8 cellular contexts compared by ENCODE assay signal in genomic region chr16:89863741-89864391, GRCh38. TPM values are rescaled to one million over a fixed set of nuclear protein-coding genes. Genes with fewer than 3 reads are reported as not detected.
DNase-seq lines count a peak whose midpoint lies in the region; ATAC-seq and TF ChIP-seq lines count a peak whose summit lies in the region.

No MANE protein-coding gene starts in this region.

- no TSS peak for BruUV-seq in MCF 10A (replicated peaks; lab: Mats Ljungman, UMichigan)

- H3K4me1 Mint-ChIP-seq in CD4-positive, alpha-beta T cell (ENCODE audit: low read depth) = peaks cover 29% of the 10 kb centered on the region
- peaks cover 27% of the 10 kb centered on the region for H3K4me1 Mint-ChIP-seq in MCF 10A (ENCODE audit: insufficient read depth, unreplicated experiment)

- no peaks in the 10 kb centered on the region for H3K27me3 Mint-ChIP-seq in CD4-positive, alpha-beta T cell
- no peaks in the 10 kb centered on the region for H3K27me3 Mint-ChIP-seq in MCF 10A (ENCODE audit: insufficient read depth, unreplicated experiment)

- H3K36me3 ChIP-seq in mucosa of descending colon (ENCODE audit: low read depth) = no peaks in the 10 kb centered on the region

- CTCF ChIA-PET in CD4-positive, alpha-beta T cell (lab: Charles Lee) = interaction anchor here (0.8 to 6.0 kb wide), 4 partner anchors 101 to 162 kb away, joined by 3 to 73 read pairs (median 3); partner anchors contain the start of gene SPATA2L
- CTCF ChIA-PET in MCF 10A (lab: Yijun Ruan, JAX) = interaction anchor here (0.5 to 5.6 kb wide), 5 partner anchors 158 to 230 kb away, joined by 3 to 56 read pairs (median 3); partner anchors contain the start of gene SPATA2L

- H3K27ac Mint-ChIP-seq in CD4-positive, alpha-beta T cell = peak overlapping the region; percentile 66
- H3K27ac Mint-ChIP-seq in MCF 10A (ENCODE audit: low read depth, unreplicated experiment) = no peak overlapping the region

- DNase-seq in CD4-positive, alpha-beta T cell = peak in 5 of 10 experiments; percentile 21 to 44 (median 26)
- DNase-seq in NB4 (ENCODE audit: low read depth) = peak; percentile 34
- DNase-seq in MCF 10A (ENCODE audit: unreplicated experiment) = peak; percentile 44
- DNase-seq in mucosa of descending colon = peak in 1 of 3 donors; percentile 43
- DNase-seq in NCI-H510A treated with DMSO at 0.1 percent for 48 hours (lab: John Stamatoyannopoulos, UW) = no peak
- no peak for DNase-seq in DMS53 (lab: John Stamatoyannopoulos, UW)
- DNase-seq in NCI-H2081 treated with DMSO at 0.1 percent for 48 hours (lab: John Stamatoyannopoulos, UW) = no peak

- POLR2A ChIA-PET in CD4-positive, alpha-beta T cell (lab: Charles Lee) = interaction anchor here (0.7 to 5.4 kb wide), 10 partner anchors 9 to 163 kb away, joined by 3 to 104 read pairs (median 4); partner anchors contain the start of genes SPATA2L, SPIRE2 and TCF25
- POLR2A ChIA-PET in MCF 10A (lab: Yijun Ruan, JAX) = interaction anchor here (0.6 to 2.6 kb wide), 9 partner anchors 9 to 177 kb away, joined by 3 to 32 read pairs (median 3); partner anchors contain the start of genes CDK10, SPATA2L and TCF25

- TF ChIP-seq CTCF in CD4-positive, alpha-beta T cell (IDR thresholded peaks at IDR 0.05) = no peak
- no peak for TF ChIP-seq CTCF in NB4 (IDR thresholded peaks at IDR 0.05; ENCODE audit: low read depth, low read length)
- no peak for TF ChIP-seq CTCF in MCF 10A (IDR thresholded peaks at IDR 0.05; ENCODE audit: unreplicated experiment)
- no peak for TF ChIP-seq CTCF in mucosa of descending colon (IDR thresholded peaks at IDR 0.05)

- no peak overlapping the region for H3K4me3 ChIP-seq in NB4 (ENCODE audit: low read depth, low read length)
- no peak overlapping the region for H3K4me3 ChIP-seq in mucosa of descending colon

- no peaks in the 10 kb centered on the region for H3K36me3 Mint-ChIP-seq in CD4-positive, alpha-beta T cell (ENCODE audit: low read depth)
- H3K36me3 Mint-ChIP-seq in MCF 10A (ENCODE audit: insufficient read depth, unreplicated experiment) = peaks cover 17% of the 10 kb centered on the region

- H3K4me3 Mint-ChIP-seq in CD4-positive, alpha-beta T cell = peak overlapping the region; percentile 78
- peak overlapping the region; percentile 11 for H3K4me3 Mint-ChIP-seq in MCF 10A (ENCODE audit: unreplicated experiment)

- intact Hi-C loops in CD4-positive, alpha-beta T cell (cut with DNase I, micrococcal nuclease) = loop anchor here in 1 of 2 experiments (10.0 kb wide), 1 partner anchor 289 kb away; the partner anchor contains the start of gene CPNE7
- intact Hi-C loops in MCF 10A (cut with micrococcal nuclease) = no loop called here
- intact Hi-C loops in mucosa of descending colon (cut with DNase I, micrococcal nuclease) = loop anchor here in 1 of 2 donors (5.0 kb wide), 1 partner anchor 112 kb away; no protein-coding TSS in a partner anchor

- peak; percentile 59 for ATAC-seq in CD4-positive, alpha-beta T cell (ENCODE audit: poor library complexity)
- peak; percentile 79 for ATAC-seq in GM19467 (IDR thresholded peaks at IDR 0.05; ENCODE audit: unreplicated experiment)
- ATAC-seq in mucosa of descending colon = peak; percentile 23

- H3K27ac ChIP-seq in CD4-positive, alpha-beta T cell (ENCODE audit: low read depth, low read length) = peak overlapping the region; percentile 60

- H3K4me1 ChIP-seq in mucosa of descending colon (ENCODE audit: low read depth) = peaks cover 7% of the 10 kb centered on the region

- no peaks in the 10 kb centered on the region for H3K9me3 Mint-ChIP-seq in CD4-positive, alpha-beta T cell
- no peaks in the 10 kb centered on the region for H3K9me3 Mint-ChIP-seq in MCF 10A (ENCODE audit: unreplicated experiment)

- TF ChIP-seq POLR2A in NB4 (IDR thresholded peaks at IDR 0.05; ENCODE audit: extremely low read depth, insufficient read length) = no peak

- H3K27me3 ChIP-seq in CD4-positive, alpha-beta T cell (ENCODE audit: control insufficient read depth, insufficient read depth, low read length) = no peaks in the 10 kb centered on the region

- H3K9me3 ChIP-seq in CD4-positive, alpha-beta T cell (ENCODE audit: control insufficient read depth, low read length) = no peaks in the 10 kb centered on the region
- H3K9me3 ChIP-seq in mucosa of descending colon = peaks cover 8% of the 10 kb centered on the region

RNA-seq across cellular contexts. Expression of gene TCF25, which starts 9.5 kb away (rescaled TPM):
- 100 to 1,000 TPM; 306 to 307 TPM for total RNA-seq in CD4-positive, alpha-beta T cell
- total RNA-seq in MCF 10A (2022) (200 and 239 TPM in 2 replicates), mucosa of descending colon (100 to 1,000 TPM; 179 to 217 (median 212) TPM)

RNA-seq across cellular contexts. Expression of gene SPIRE2, which starts 35.6 kb away (rescaled TPM):
- total RNA-seq in CD4-positive, alpha-beta T cell = 1 to 10 TPM; 1.1 TPM
- total RNA-seq in MCF 10A (2022) (3.8 and 4.8 TPM in 2 replicates), mucosa of descending colon (100 to 1,000 TPM in 1 of 3 donors, 10 to 100 TPM in 2; 52.5 to 118 (median 84.2) TPM)

RNA-seq across cellular contexts. Expression of gene FANCA, which starts 47.4 kb away (rescaled TPM):
- 1 to 10 TPM; 4.1 to 5.0 TPM for total RNA-seq in CD4-positive, alpha-beta T cell
- 18.5 and 30.6 TPM in 2 replicates for total RNA-seq in MCF 10A (2022)
- 10 to 100 TPM; 13.1 to 27.7 (median 16.3) TPM for total RNA-seq in mucosa of descending colon

RNA-seq across cellular contexts. Expression of gene MC1R, which starts 54.8 kb away (rescaled TPM):
- total RNA-seq in CD4-positive, alpha-beta T cell = 1 to 10 TPM; 6.7 to 6.9 TPM
- total RNA-seq in MCF 10A (2022) (12.0 and 13.1 TPM in 2 replicates), mucosa of descending colon (1 to 10 TPM; 4.1 to 4.8 (median 4.3) TPM)

RNA-seq across cellular contexts. Expression of gene TUBB3, which starts 59.3 kb away (rescaled TPM):
- under 1 TPM; 0.78 to 0.88 TPM for total RNA-seq in CD4-positive, alpha-beta T cell
- total RNA-seq in MCF 10A (2022) = 20.2 and 23.0 TPM in 2 replicates
- 10 to 100 TPM in 1 of 3 donors, 1 to 10 TPM in 2; 1.8 to 26.8 (median 7.5) TPM for total RNA-seq in mucosa of descending colon

Comparison
In these comparisons a context has a peak if more than half of its experiments do, and no peak if none do; other contexts are left out.
1. ATAC-seq: peak in every context shown above with its lines; median percentile 79 in GM19467; 59 in CD4-positive, alpha-beta T cell; 23 in mucosa of descending colon.
2. DNase-seq: peak in NB4 (single experiment) and MCF 10A (single experiment); none in NCI-H510A treated with DMSO at 0.1 percent for 48 hours (single experiment), DMS53 (single experiment) and NCI-H2081 treated with DMSO at 0.1 percent for 48 hours (single experiment).